ENCODE assay signal across 3 cellular contexts in the genomic region with DNA sequence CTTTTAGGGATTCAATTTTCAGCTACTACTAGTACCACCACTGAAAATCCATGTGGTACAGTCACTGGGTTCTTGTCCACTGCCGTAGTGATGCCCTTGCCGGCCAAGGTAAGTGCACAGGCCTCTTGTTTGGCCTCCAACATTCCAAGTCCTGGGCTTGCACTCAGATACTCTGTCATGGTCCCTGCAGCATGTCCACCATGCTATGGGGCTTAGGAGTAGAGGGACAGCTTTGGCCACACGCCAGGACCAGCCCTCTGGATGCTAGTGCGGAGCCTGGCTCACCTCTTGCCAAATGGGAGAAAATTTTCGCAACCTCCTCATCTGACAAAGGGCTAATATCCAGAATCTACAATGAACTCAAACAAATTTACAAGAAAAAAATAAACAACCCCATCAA.
"Had no signal": no experiment of that assay in that cellular context is flagged by ENCODE, and none has a peak within 500 bp of the region (broad histone marks: within the 10 kb centered on the region; RNA-seq: fewer than 3 reads in every experiment).

No MANE protein-coding gene starts in this region.

- DNase-seq: GDM1, GF-D8 had no signal

- H3K4me3 ChIP-seq: GM12878 had no signal

- ATAC-seq: GM12878 had no signal
